ENCODE assay signal across 1 cellular context in the genomic region with DNA sequence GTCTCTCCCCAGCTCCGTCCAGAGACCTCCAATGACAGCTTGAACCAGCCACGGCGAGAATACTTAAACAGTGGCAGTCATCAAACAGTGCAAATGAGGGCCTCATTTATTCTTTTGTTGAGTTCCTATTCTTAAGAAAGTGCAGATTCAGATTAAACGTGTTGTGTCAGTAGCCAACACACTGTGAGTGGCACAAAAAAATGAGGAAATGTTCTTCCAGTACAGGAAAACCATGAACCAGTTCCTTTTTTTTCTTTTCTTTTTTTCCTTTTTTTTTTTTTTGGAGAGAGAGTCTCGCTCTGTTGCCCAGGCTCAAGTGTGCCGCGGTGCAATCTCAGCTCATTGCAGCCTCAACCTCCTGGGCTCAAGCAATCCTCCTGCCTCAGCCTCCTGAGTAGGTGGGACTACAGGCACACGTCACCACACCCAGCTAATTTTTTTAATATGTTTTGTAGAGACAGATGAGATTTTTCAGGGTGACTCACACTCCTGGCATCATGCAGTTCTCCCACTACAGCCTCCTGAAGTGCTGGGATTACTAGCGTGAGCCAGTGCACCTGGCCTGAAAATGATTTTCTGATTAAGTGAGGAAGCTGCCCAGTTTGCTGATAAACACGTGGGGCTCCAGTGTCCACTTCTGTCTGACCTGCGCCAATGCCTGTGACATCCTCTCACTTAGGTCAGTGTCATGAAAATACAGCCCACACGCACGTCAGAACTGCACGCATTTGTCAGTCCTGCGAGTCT.
TF ChIP-seq lines count a peak whose summit lies in the region.

No MANE protein-coding gene starts in this region.

TF ChIP-seq in HCT116, 20 proteins besides CTCF, POLR2A, EP300 and RAD21 (continued from another document):
- TF ChIP-seq, protein P1, sequence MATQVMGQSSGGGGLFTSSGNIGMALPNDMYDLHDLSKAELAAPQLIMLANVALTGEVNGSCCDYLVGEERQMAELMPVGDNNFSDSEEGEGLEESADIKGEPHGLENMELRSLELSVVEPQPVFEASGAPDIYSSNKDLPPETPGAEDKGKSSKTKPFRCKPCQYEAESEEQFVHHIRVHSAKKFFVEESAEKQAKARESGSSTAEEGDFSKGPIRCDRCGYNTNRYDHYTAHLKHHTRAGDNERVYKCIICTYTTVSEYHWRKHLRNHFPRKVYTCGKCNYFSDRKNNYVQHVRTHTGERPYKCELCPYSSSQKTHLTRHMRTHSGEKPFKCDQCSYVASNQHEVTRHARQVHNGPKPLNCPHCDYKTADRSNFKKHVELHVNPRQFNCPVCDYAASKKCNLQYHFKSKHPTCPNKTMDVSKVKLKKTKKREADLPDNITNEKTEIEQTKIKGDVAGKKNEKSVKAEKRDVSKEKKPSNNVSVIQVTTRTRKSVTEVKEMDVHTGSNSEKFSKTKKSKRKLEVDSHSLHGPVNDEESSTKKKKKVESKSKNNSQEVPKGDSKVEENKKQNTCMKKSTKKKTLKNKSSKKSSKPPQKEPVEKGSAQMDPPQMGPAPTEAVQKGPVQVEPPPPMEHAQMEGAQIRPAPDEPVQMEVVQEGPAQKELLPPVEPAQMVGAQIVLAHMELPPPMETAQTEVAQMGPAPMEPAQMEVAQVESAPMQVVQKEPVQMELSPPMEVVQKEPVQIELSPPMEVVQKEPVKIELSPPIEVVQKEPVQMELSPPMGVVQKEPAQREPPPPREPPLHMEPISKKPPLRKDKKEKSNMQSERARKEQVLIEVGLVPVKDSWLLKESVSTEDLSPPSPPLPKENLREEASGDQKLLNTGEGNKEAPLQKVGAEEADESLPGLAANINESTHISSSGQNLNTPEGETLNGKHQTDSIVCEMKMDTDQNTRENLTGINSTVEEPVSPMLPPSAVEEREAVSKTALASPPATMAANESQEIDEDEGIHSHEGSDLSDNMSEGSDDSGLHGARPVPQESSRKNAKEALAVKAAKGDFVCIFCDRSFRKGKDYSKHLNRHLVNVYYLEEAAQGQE (IDR thresholded peaks at IDR 0.05; ENCODE audit: low read depth), result no peak
- TF ChIP-seq, protein P2, sequence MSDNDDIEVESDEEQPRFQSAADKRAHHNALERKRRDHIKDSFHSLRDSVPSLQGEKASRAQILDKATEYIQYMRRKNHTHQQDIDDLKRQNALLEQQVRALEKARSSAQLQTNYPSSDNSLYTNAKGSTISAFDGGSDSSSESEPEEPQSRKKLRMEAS (IDR thresholded peaks at IDR 0.05), result no peak
- TF ChIP-seq, protein P3, sequence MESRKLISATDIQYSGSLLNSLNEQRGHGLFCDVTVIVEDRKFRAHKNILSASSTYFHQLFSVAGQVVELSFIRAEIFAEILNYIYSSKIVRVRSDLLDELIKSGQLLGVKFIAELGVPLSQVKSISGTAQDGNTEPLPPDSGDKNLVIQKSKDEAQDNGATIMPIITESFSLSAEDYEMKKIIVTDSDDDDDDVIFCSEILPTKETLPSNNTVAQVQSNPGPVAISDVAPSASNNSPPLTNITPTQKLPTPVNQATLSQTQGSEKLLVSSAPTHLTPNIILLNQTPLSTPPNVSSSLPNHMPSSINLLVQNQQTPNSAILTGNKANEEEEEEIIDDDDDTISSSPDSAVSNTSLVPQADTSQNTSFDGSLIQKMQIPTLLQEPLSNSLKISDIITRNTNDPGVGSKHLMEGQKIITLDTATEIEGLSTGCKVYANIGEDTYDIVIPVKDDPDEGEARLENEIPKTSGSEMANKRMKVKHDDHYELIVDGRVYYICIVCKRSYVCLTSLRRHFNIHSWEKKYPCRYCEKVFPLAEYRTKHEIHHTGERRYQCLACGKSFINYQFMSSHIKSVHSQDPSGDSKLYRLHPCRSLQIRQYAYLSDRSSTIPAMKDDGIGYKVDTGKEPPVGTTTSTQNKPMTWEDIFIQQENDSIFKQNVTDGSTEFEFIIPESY (IDR thresholded peaks at IDR 0.05; ENCODE audit: extremely low read depth, insufficient replicate concordance, low read length), result no peak
- no peak for TF ChIP-seq EGR1 (IDR thresholded peaks at IDR 0.05; ENCODE audit: low read depth)
- no peak for TF ChIP-seq JUND (IDR thresholded peaks at IDR 0.05)
- TF ChIP-seq, protein P4, sequence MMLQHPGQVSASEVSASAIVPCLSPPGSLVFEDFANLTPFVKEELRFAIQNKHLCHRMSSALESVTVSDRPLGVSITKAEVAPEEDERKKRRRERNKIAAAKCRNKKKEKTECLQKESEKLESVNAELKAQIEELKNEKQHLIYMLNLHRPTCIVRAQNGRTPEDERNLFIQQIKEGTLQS (IDR thresholded peaks at IDR 0.05), result no peak
